15 cellular contexts compared by ENCODE assay signal in the genomic region with DNA sequence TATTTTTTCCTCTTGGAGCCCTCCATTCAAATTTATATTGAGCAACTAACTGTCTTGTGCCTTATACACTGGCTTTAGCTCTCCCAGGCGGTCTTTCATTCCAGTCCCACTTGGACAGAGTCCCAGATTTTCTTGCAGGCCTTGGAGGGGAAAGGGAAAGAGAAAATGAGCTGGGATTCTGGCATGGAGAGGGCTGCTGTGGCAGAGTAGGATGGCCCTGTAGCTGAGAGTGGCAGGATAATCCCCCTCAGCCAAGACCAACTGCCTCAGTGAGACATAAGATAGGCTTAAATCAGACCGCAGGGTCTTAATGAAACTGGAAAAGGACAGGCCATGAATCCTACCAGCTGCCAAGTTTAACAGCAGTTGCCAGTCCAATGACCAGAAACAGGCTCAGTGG.
DNase-seq lines count a peak whose midpoint lies in the region; ATAC-seq, FAIRE-seq and TF ChIP-seq lines count a peak whose summit lies in the region.
"Had no signal": no experiment of that assay in that cellular context is flagged by ENCODE, and none has a peak within 500 bp of the region (broad histone marks: within the 10 kb centered on the region; RNA-seq: fewer than 3 reads in every experiment).

No MANE protein-coding gene starts in this region.

- H3K27ac ChIP-seq in WERI-Rb-1 (no peak overlapping the region), pancreas (no peak overlapping the region), psoas muscle (no peak overlapping the region)

- H3K36me3 ChIP-seq in WERI-Rb-1, result no peaks in the 10 kb centered on the region
- H3K36me3 ChIP-seq in pancreas, result no peaks in the 10 kb centered on the region
- no peaks in the 10 kb centered on the region for H3K36me3 ChIP-seq in psoas muscle (ENCODE audit: insufficient read depth in 1 of 2, low read depth in 1 of 2)

- WGBS in pancreas, 2 donors, result 73 to 78% methylated on average over 2 of the region's 2 CpGs
- WGBS in psoas muscle, 3 donors, result 25 to 30% (median 29%) methylated on average over 2 of the region's 2 CpGs

- intact Hi-C loops in pancreas (cut with DNase I), result no loop called here
- intact Hi-C loops in psoas muscle (cut with DNase I), result no loop called here

- peak; percentile 84 for DNase-seq in G401 (ENCODE audit: low spot score)
- peak; percentile 55 for DNase-seq in WERI-Rb-1
- peak; percentile 64 for DNase-seq in globus pallidus (ENCODE audit: low spot score)
- peak in 1 of 6 donors; percentile 11 for DNase-seq in pancreas
- DNase-seq in psoas muscle, result no peak
- no peak for DNase-seq in HT-29 (ENCODE audit: low spot score)
- DNase-seq in activated gamma-delta T cell (lab: John Stamatoyannopoulos, UW), result no peak
- DNase-seq: activated CD4-positive, alpha-beta T cell treated with anti-CD3 and anti-CD28 coated beads, Interleukin-2, amount 10 ng/mL, durations not matched to agents 24 days and 14 days; GDM1; H9; NCI-H2171; stimulated activated naive CD8-positive, alpha-beta T cell treated with anti-CD3 and anti-CD28 coated beads, Interleukin-15, amount 100 ng/mL, for 72 hours; T-helper 17 cell had no signal

- ATAC-seq in pancreas (peak in 3 of 4 donors; percentile 47 to 70 (median 51)), HG02623 (IDR thresholded peaks at IDR 0.05; ENCODE audit: unreplicated experiment) (no peak), psoas muscle (no peak)
- ATAC-seq: stimulated activated naive CD8-positive, alpha-beta T cell treated with anti-CD3 and anti-CD28 coated beads, Interleukin-15, amount 100 ng/mL, for 72 hours; T-helper 17 cell had no signal

- in situ Hi-C loops in G401 (cut with HindIII; ENCODE audit: low sequenced_read_pairs), result no loop called here

- no peak for FAIRE-seq in pancreas (lab: Jason Lieb, UNC)
- FAIRE-seq: GM18507 had no signal

- H3K4me1 ChIP-seq in pancreas (no peaks in the 10 kb centered on the region), psoas muscle (no peaks in the 10 kb centered on the region)

- TF ChIP-seq CTCF in WERI-Rb-1 (IDR thresholded peaks at IDR 0.05; ENCODE audit: low read depth, low read length) (no peak), pancreas (IDR thresholded peaks at IDR 0.05) (no peak), psoas muscle (IDR thresholded peaks at IDR 0.05) (no peak)

- H3K4me3 ChIP-seq in WERI-Rb-1 (ENCODE audit: low read depth, low read length) (no peak overlapping the region), pancreas (no peak overlapping the region), psoas muscle (no peak overlapping the region)

- H3K9me3 ChIP-seq in WERI-Rb-1 (ENCODE audit: severe bottlenecking) (no peaks in the 10 kb centered on the region), pancreas (no peaks in the 10 kb centered on the region), psoas muscle (no peaks in the 10 kb centered on the region)

- H3K27me3 ChIP-seq in WERI-Rb-1 (ENCODE audit: insufficient read depth, low read depth, severe bottlenecking) (no peaks in the 10 kb centered on the region), pancreas (no peaks in the 10 kb centered on the region), psoas muscle (ENCODE audit: insufficient read depth in 3 of 3, low read length in 2 of 3) (no peaks in the 10 kb centered on the region)

Comparison
In these comparisons a context has a peak if more than half of its experiments do, and no peak if none do; other contexts are left out.
1. DNase-seq: peak in G401 (single experiment), WERI-Rb-1 (single experiment) and globus pallidus (single experiment); none in psoas muscle (0 of 2), HT-29 (single experiment) and activated gamma-delta T cell (single experiment).
2. ATAC-seq: peak in pancreas (3 of 4); none in HG02623 (single experiment) and psoas muscle (0 of 4).